ENCODE assay signal across 8 cellular contexts in genomic region chr6:37207903-37208456, GRCh38.
A peak's percentile ranks its signal among the peaks of the same experiment; 100 is the strongest.
DNase-seq lines count a peak whose midpoint lies in the region; ATAC-seq and TF ChIP-seq lines count a peak whose summit lies in the region.

No MANE protein-coding gene starts in this region.

- peak; percentile 63 for ATAC-seq in HG02870 (IDR thresholded peaks at IDR 0.05; ENCODE audit: unreplicated experiment)
- no peak for ATAC-seq in GM18858 (IDR thresholded peaks at IDR 0.05; ENCODE audit: unreplicated experiment)

- no peak overlapping the region for H3K4me3 ChIP-seq in cardiac fibroblast (replicated peaks in 1 of 2; ENCODE audit: low read depth in 2 of 2, low read length in 2 of 2)

- DNase-seq in DMS153 treated with DMSO at 0.1 percent for 48 hours (lab: John Stamatoyannopoulos, UW; ENCODE audit: unreplicated experiment) = peak; percentile 8
- DNase-seq in NCI-H446 treated with DMSO at 0.1 percent for 48 hours (lab: John Stamatoyannopoulos, UW) = peak; percentile 9
- peak; percentile 83 for DNase-seq in activated CD4-positive, CD25-positive, alpha-beta regulatory T cell treated with anti-CD3 and anti-CD28 coated beads, Interleukin-2, amount 50 U/mL, for 16 hours (ENCODE audit: low read depth, low spot score)
- peak; percentile 85 to 89 for DNase-seq in cardiac fibroblast (ENCODE audit: low read depth in 2 of 2)
- DNase-seq in kidney glomerular epithelial cell (lab: John Stamatoyannopoulos, UW) = peak; percentile 79
- DNase-seq in stimulated activated CD4-positive, alpha-beta T cell treated with anti-CD3 and anti-CD28 coated beads, Interleukin-2, amount 100 ng/mL, for 48 hours = peak; percentile 87 to 90

- TF ChIP-seq CTCF in cardiac fibroblast (IDR thresholded peaks at IDR 0.05; ENCODE audit: low read depth, low read length) = peak; percentile 90

Comparison
In these comparisons a context has a peak if more than half of its experiments do, and no peak if none do; other contexts are left out.
1. DNase-seq: peak in every context shown above with its lines; median percentile 88 in stimulated activated CD4-positive, alpha-beta T cell treated with anti-CD3 and anti-CD28 coated beads, Interleukin-2, amount 100 ng/mL, for 48 hours; 87 in cardiac fibroblast; 83 in activated CD4-positive, CD25-positive, alpha-beta regulatory T cell treated with anti-CD3 and anti-CD28 coated beads, Interleukin-2, amount 50 U/mL, for 16 hours; 79 in kidney glomerular epithelial cell; 9 in NCI-H446 treated with DMSO at 0.1 percent for 48 hours; 8 in DMS153 treated with DMSO at 0.1 percent for 48 hours.